ENCODE assay signal across 17 cellular contexts in genomic region chr12:89251326-89252237, GRCh38.
A peak's percentile ranks its signal among the peaks of the same experiment; 100 is the strongest.
DNase-seq lines count a peak whose midpoint lies in the region; ATAC-seq and TF ChIP-seq lines count a peak whose summit lies in the region.
"Had no signal": no experiment of that assay in that cellular context is flagged by ENCODE, and none has a peak within 500 bp of the region (broad histone marks: within the 10 kb centered on the region; RNA-seq: fewer than 3 reads in every experiment).

No MANE protein-coding gene starts in this region.

- H3K4me3 ChIP-seq in OCI-LY3 (ENCODE audit: low read length), result no peak overlapping the region
- H3K4me3 ChIP-seq in gastroesophageal sphincter, result no peak overlapping the region
- no peak overlapping the region for H3K4me3 ChIP-seq in spleen
- H3K4me3 ChIP-seq: ascending aorta, MG63 had no signal

- peaks cover 3% of the 10 kb centered on the region for H3K27me3 Mint-ChIP-seq in activated naive CD8-positive, alpha-beta T cell treated with anti-CD3 and anti-CD28 coated beads, Interleukin-2, amount 50 U/mL, for 24 hours
- H3K27me3 Mint-ChIP-seq in activated naive CD8-positive, alpha-beta T cell treated with anti-CD3 and anti-CD28 coated beads for 36 hours, result peaks cover 24% of the 10 kb centered on the region
- no peaks in the 10 kb centered on the region for H3K27me3 Mint-ChIP-seq in MCF 10A (ENCODE audit: insufficient read depth, unreplicated experiment)
- H3K27me3 Mint-ChIP-seq: dendritic cell treated with granulocyte-macrophage colony-stimulating factor and Interleukin-4, amounts not matched to agents 40 ng/mL and 50 ng/mL, for 4 days; naive thymus-derived CD4-positive, alpha-beta T cell had no signal

- no peaks in the 10 kb centered on the region for H3K36me3 Mint-ChIP-seq in activated naive CD8-positive, alpha-beta T cell treated with anti-CD3 and anti-CD28 coated beads, Interleukin-2, amount 50 U/mL, for 24 hours (ENCODE audit: low read depth)
- H3K36me3 Mint-ChIP-seq in activated naive CD8-positive, alpha-beta T cell treated with anti-CD3 and anti-CD28 coated beads for 36 hours, result no peaks in the 10 kb centered on the region
- H3K36me3 Mint-ChIP-seq in MCF 10A (ENCODE audit: insufficient read depth, unreplicated experiment), result no peaks in the 10 kb centered on the region

- peak overlapping the region; percentile 22; the same call in 1 of the 2 replicates for H2AFZ ChIP-seq in OCI-LY3 (ENCODE audit: low read depth, low read length)

- ATAC-seq in activated naive CD8-positive, alpha-beta T cell treated with anti-CD3 and anti-CD28 coated beads, Interleukin-2, amount 50 U/mL, for 24 hours, result peak; percentile 79
- ATAC-seq in gastroesophageal sphincter (peak; percentile 13), HG03342 (IDR thresholded peaks at IDR 0.05; ENCODE audit: unreplicated experiment) (no peak), HG02763 (IDR thresholded peaks at IDR 0.05; ENCODE audit: unreplicated experiment) (no peak)
- ATAC-seq: naive thymus-derived CD4-positive, alpha-beta T cell; Panc1 had no signal

- 25 to 38% methylated on average over 5 to 6 of the region's 6 CpGs for WGBS in gastroesophageal sphincter (ENCODE audit: low coverage in 1 of 2), 2 donors
- WGBS in spleen, 5 donors, result 60 to 70% (median 63%) methylated on average over 6 of the region's 6 CpGs

- H3K4me1 Mint-ChIP-seq in activated naive CD8-positive, alpha-beta T cell treated with anti-CD3 and anti-CD28 coated beads, Interleukin-2, amount 50 U/mL, for 24 hours, result peaks cover 32% of the 10 kb centered on the region
- H3K4me1 Mint-ChIP-seq in activated naive CD8-positive, alpha-beta T cell treated with anti-CD3 and anti-CD28 coated beads for 36 hours, result peaks cover 27% of the 10 kb centered on the region
- peaks cover 5% of the 10 kb centered on the region for H3K4me1 Mint-ChIP-seq in MCF 10A (ENCODE audit: insufficient read depth, unreplicated experiment)
- H3K4me1 Mint-ChIP-seq: activated B cell treated with CpG ODN at 0.5 μM for 24 hours had no signal

- no peak overlapping the region for H3K4me2 ChIP-seq in OCI-LY3 (ENCODE audit: low read length)

- intact Hi-C loops in spleen (cut with DNase I; ENCODE audit: low total_unique reads), result no loop called here
- intact Hi-C loops in MCF 10A (cut with micrococcal nuclease), result no loop called here

- TF ChIP-seq POLR2A in gastroesophageal sphincter (IDR thresholded peaks at IDR 0.05) (no peak), spleen (IDR thresholded peaks at IDR 0.05) (no peak)

- H3K27ac Mint-ChIP-seq in activated naive CD8-positive, alpha-beta T cell treated with anti-CD3 and anti-CD28 coated beads, Interleukin-2, amount 50 U/mL, for 24 hours, result peak overlapping the region; percentile 52
- H3K27ac Mint-ChIP-seq in activated naive CD8-positive, alpha-beta T cell treated with anti-CD3 and anti-CD28 coated beads for 36 hours, result no peak overlapping the region
- no peak overlapping the region for H3K27ac Mint-ChIP-seq in MCF 10A (ENCODE audit: low read depth, unreplicated experiment)
- H3K27ac Mint-ChIP-seq: activated B cell treated with CpG ODN at 0.5 μM for 24 hours; dendritic cell treated with granulocyte-macrophage colony-stimulating factor and Interleukin-4, amounts not matched to agents 40 ng/mL and 50 ng/mL, for 4 days; naive thymus-derived CD4-positive, alpha-beta T cell had no signal

- TF ChIP-seq CTCF in OCI-LY3 (IDR thresholded peaks at IDR 0.05; ENCODE audit: low read depth, low read length), result no peak
- no peak for TF ChIP-seq CTCF in gastroesophageal sphincter (IDR thresholded peaks at IDR 0.05)
- TF ChIP-seq CTCF in spleen (IDR thresholded peaks at IDR 0.05 in 8 of 11, conservative IDR thresholded peaks at IDR 0.05 in 3 of 11), result no peak
- TF ChIP-seq CTCF in MCF 10A (IDR thresholded peaks at IDR 0.05; ENCODE audit: unreplicated experiment), result no peak

- BruUV-seq in MCF 10A (replicated peaks; lab: Mats Ljungman, UMichigan), result no TSS peak

- no peak overlapping the region for H3K9ac ChIP-seq in OCI-LY3 (ENCODE audit: low read length)

- CTCF ChIA-PET in MCF 10A (lab: Yijun Ruan, JAX), result interaction anchor here (0.8 kb wide), 1 partner anchor 24 kb away, joined by 3 read pairs; no protein-coding TSS in a partner anchor

- H3K9me3 Mint-ChIP-seq in activated naive CD8-positive, alpha-beta T cell treated with anti-CD3 and anti-CD28 coated beads, Interleukin-2, amount 50 U/mL, for 24 hours, result peaks cover 16% of the 10 kb centered on the region
- H3K9me3 Mint-ChIP-seq in activated naive CD8-positive, alpha-beta T cell treated with anti-CD3 and anti-CD28 coated beads for 36 hours, result peaks cover 4% of the 10 kb centered on the region
- H3K9me3 Mint-ChIP-seq in MCF 10A (ENCODE audit: unreplicated experiment), result no peaks in the 10 kb centered on the region
- H3K9me3 Mint-ChIP-seq: activated B cell treated with CpG ODN at 0.5 μM for 24 hours; dendritic cell treated with granulocyte-macrophage colony-stimulating factor and Interleukin-4, amounts not matched to agents 40 ng/mL and 50 ng/mL, for 4 days had no signal

- H3K36me3 ChIP-seq in OCI-LY3 (replicated peaks; ENCODE audit: low read depth, low read length) (no peaks in the 10 kb centered on the region), gastroesophageal sphincter (no peaks in the 10 kb centered on the region), spleen (no peaks in the 10 kb centered on the region)
- H3K36me3 ChIP-seq: ascending aorta, MG63 had no signal

- POLR2A ChIA-PET in MCF 10A (lab: Yijun Ruan, JAX), result interaction anchor here (1.0 kb wide), 1 partner anchor 54 kb away, joined by 4 read pairs; no protein-coding TSS in a partner anchor

- H3K27me3 ChIP-seq in OCI-LY3 (ENCODE audit: low read depth, low read length), result no peaks in the 10 kb centered on the region
- no peaks in the 10 kb centered on the region for H3K27me3 ChIP-seq in gastroesophageal sphincter
- no peaks in the 10 kb centered on the region for H3K27me3 ChIP-seq in spleen (replicated peaks in 1 of 7)
- H3K27me3 ChIP-seq: ascending aorta, MG63 had no signal

- H3K4me1 ChIP-seq in OCI-LY3 (ENCODE audit: low read length) (no peaks in the 10 kb centered on the region), gastroesophageal sphincter (peaks cover 3 to 25% (median 5%) of the 10 kb centered on the region in 3 donors), spleen (peaks cover 0 to 30% (median 8%) of the 10 kb centered on the region in 6 donors)

- H4K20me1 ChIP-seq in OCI-LY3 (ENCODE audit: insufficient read depth, low read length), result no peaks in the 10 kb centered on the region

- H3K9me3 ChIP-seq in OCI-LY3 (ENCODE audit: insufficient read depth, low read length), result no peaks in the 10 kb centered on the region
- H3K9me3 ChIP-seq in gastroesophageal sphincter, result no peaks in the 10 kb centered on the region
- H3K9me3 ChIP-seq in spleen, result no peaks in the 10 kb centered on the region
- H3K9me3 ChIP-seq: ascending aorta, MG63 had no signal

- H3K27ac ChIP-seq in OCI-LY3 (ENCODE audit: low read length) (no peak overlapping the region), gastroesophageal sphincter (peak overlapping the region; percentile 21 to 53 (median 50)), spleen (peak overlapping the region in 7 of 8 donors; percentile 10 to 72 (median 63))

- TF ChIP-seq EP300 in gastroesophageal sphincter (IDR thresholded peaks at IDR 0.05), result no peak

- no peak overlapping the region for H3K4me3 Mint-ChIP-seq in activated naive CD8-positive, alpha-beta T cell treated with anti-CD3 and anti-CD28 coated beads, Interleukin-2, amount 50 U/mL, for 24 hours
- H3K4me3 Mint-ChIP-seq in activated naive CD8-positive, alpha-beta T cell treated with anti-CD3 and anti-CD28 coated beads for 36 hours, result no peak overlapping the region
- no peak overlapping the region for H3K4me3 Mint-ChIP-seq in MCF 10A (ENCODE audit: unreplicated experiment)
- H3K4me3 Mint-ChIP-seq: activated B cell treated with CpG ODN at 0.5 μM for 24 hours; dendritic cell treated with granulocyte-macrophage colony-stimulating factor and Interleukin-4, amounts not matched to agents 40 ng/mL and 50 ng/mL, for 4 days had no signal

- no peak for DNase-seq in activated naive CD8-positive, alpha-beta T cell treated with anti-CD3 and anti-CD28 coated beads, Interleukin-2, amount 50 U/mL, for 24 hours
- no peak for DNase-seq in activated naive CD8-positive, alpha-beta T cell treated with anti-CD3 and anti-CD28 coated beads for 36 hours
- no peak for DNase-seq in spleen
- no peak for DNase-seq in MCF 10A (ENCODE audit: unreplicated experiment)
- DNase-seq: activated B cell treated with CpG ODN at 0.5 μM for 24 hours; AML-193; MG63; naive thymus-derived CD4-positive, alpha-beta T cell; NCI-H2029 treated with DMSO at 0.1 percent for 48 hours; NCI-H524 treated with DMSO at 0.1 percent for 48 hours had no signal

- H3K79me2 ChIP-seq in OCI-LY3 (ENCODE audit: low read length), result no peaks in the 10 kb centered on the region

Comparison
In these comparisons a context has a peak if more than half of its experiments do, and no peak if none do; other contexts are left out.
1. ATAC-seq: peak in activated naive CD8-positive, alpha-beta T cell treated with anti-CD3 and anti-CD28 coated beads, Interleukin-2, amount 50 U/mL, for 24 hours (single experiment) and gastroesophageal sphincter (single experiment); none in HG03342 (single experiment) and HG02763 (single experiment).